18 cellular contexts compared by ENCODE assay signal in the genomic region with DNA sequence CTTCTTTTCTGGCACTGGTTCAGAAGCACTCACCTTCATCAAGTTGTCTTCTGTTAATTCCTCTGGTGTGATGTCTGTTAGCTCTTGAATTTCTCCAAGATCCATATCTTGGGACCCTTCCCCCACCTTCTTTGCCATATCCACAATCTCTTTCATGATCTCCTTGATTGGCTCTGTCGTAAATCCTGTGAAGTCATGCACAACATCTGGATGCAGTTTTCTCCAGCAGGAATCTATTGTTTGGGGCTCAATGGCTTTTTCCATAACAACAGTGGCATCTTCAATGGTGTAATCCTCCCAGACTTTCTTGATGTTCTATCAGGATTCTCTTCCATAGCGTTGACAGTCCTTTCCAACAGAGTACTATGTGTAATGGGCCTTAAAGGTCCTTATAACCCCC.
DNase-seq lines count a peak whose midpoint lies in the region; TF ChIP-seq lines count a peak whose summit lies in the region.
"Had no signal": no experiment of that assay in that cellular context is flagged by ENCODE, and none has a peak within 500 bp of the region (broad histone marks: within the 10 kb centered on the region; RNA-seq: fewer than 3 reads in every experiment).

No MANE protein-coding gene starts in this region.

- DNase-seq in ELF-1 (ENCODE audit: low read depth, low spot score) (peak; percentile 18), NCI-H69 (lab: John Stamatoyannopoulos, UW) (peak; percentile 28), adipocyte (ENCODE audit: low read depth) (peak; percentile 50), nephron progenitor cell (no peak), GM20000 (ENCODE audit: low spot score) (no peak), NCI-H2227 treated with DMSO at 0.1 percent for 48 hours (lab: John Stamatoyannopoulos, UW) (no peak), AG20443 (ENCODE audit: low spot score) (no peak), hippocampal formation (lab: John Stamatoyannopoulos, UW) (no peak)
- DNase-seq: DMS 273 treated with DMSO at 0.1 percent for 48 hours, Karpas-422, MM.1S, NCI-H1930, NCI-H2171, NCI-H510A treated with DMSO at 0.1 percent for 48 hours, OCI-M1, T-helper 2 cell had no signal

- H3K27ac Mint-ChIP-seq in nephron progenitor cell = peak overlapping the region; percentile 34

- H3K9ac ChIP-seq in adipocyte (ENCODE audit: low read length) = no peak overlapping the region
- H3K9ac ChIP-seq: BLaER1 treated with 17β-estradiol and CSF1 and Interleukin-3, amounts not matched to agents 10 nM and 100 nM had no signal

- peaks cover 26% of the 10 kb centered on the region for H3K36me3 Mint-ChIP-seq in nephron progenitor cell (ENCODE audit: low read depth)

- H3K9me3 Mint-ChIP-seq in nephron progenitor cell = peaks cover 21% of the 10 kb centered on the region

- H3K27me3 Mint-ChIP-seq in nephron progenitor cell (ENCODE audit: low read depth, poor library complexity) = no peaks in the 10 kb centered on the region

- TF ChIP-seq CTCF in nephron progenitor cell (IDR thresholded peaks at IDR 0.05) = no peak
- no peak for TF ChIP-seq CTCF in GM20000 (IDR thresholded peaks at IDR 0.05; ENCODE audit: extremely low read depth, missing control alignments)

- H3K27me3 ChIP-seq in adipocyte (replicated peaks; ENCODE audit: control insufficient read depth, insufficient read depth, low read length) = no peaks in the 10 kb centered on the region
- H3K27me3 ChIP-seq: BLaER1 treated with 17β-estradiol and CSF1 and Interleukin-3, amounts not matched to agents 10 nM and 100 nM; SJSA1 had no signal

- no peaks in the 10 kb centered on the region for H3K9me3 ChIP-seq in adipocyte (ENCODE audit: control insufficient read depth, low read length)
- H3K9me3 ChIP-seq: SJSA1 had no signal

- H3K4me1 Mint-ChIP-seq in nephron progenitor cell = peaks cover 9% of the 10 kb centered on the region

- no peak overlapping the region for H3K4me3 Mint-ChIP-seq in nephron progenitor cell

- H3K36me3 ChIP-seq in adipocyte (ENCODE audit: control insufficient read depth, insufficient read depth, low read length, severe bottlenecking) = no peaks in the 10 kb centered on the region
- H3K36me3 ChIP-seq: SJSA1 had no signal

- H3K4me3 ChIP-seq in adipocyte (ENCODE audit: low read length) = no peak overlapping the region
- H3K4me3 ChIP-seq: BLaER1 treated with 17β-estradiol and CSF1 and Interleukin-3, amounts not matched to agents 10 nM and 100 nM; SJSA1 had no signal

- peaks cover 2% of the 10 kb centered on the region for H3K4me1 ChIP-seq in adipocyte (ENCODE audit: control insufficient read depth, insufficient read depth, low read length)
- H3K4me1 ChIP-seq: BLaER1 treated with 17β-estradiol and CSF1 and Interleukin-3, amounts not matched to agents 10 nM and 100 nM; SJSA1 had no signal

Comparison
In these comparisons a context has a peak if more than half of its experiments do, and no peak if none do; other contexts are left out.
1. DNase-seq: peak in ELF-1 (single experiment), NCI-H69 (single experiment) and adipocyte (single experiment); none in nephron progenitor cell (single experiment), GM20000 (single experiment), NCI-H2227 treated with DMSO at 0.1 percent for 48 hours (single experiment), AG20443 (single experiment) and hippocampal formation (0 of 2).